ENCODE assay signal across 15 cellular contexts in genomic region chr6:24926192-24926591, GRCh38. TPM values are rescaled to one million over a fixed set of nuclear protein-coding genes. Genes with fewer than 3 reads are reported as not detected.
A peak's percentile ranks its signal among the peaks of the same experiment; 100 is the strongest.
DNase-seq lines count a peak whose midpoint lies in the region; ATAC-seq, FAIRE-seq and TF ChIP-seq lines count a peak whose summit lies in the region.
"Had no signal": no experiment of that assay in that cellular context is flagged by ENCODE, and none has a peak within 500 bp of the region (broad histone marks: within the 10 kb centered on the region; RNA-seq: fewer than 3 reads in every experiment).

No MANE protein-coding gene starts in this region.

- peak; percentile 8 for FAIRE-seq in GM19239 (lab: Jason Lieb, UNC)

- no peak overlapping the region for H3K27ac ChIP-seq in ovary
- H3K27ac ChIP-seq: neural progenitor cell, tibial artery had no signal

- H3K4me1 ChIP-seq in mononuclear cell (ENCODE audit: insufficient read depth, low read length) (peaks cover 94% of the 10 kb centered on the region), ovary (ENCODE audit: insufficient read depth) (no peaks in the 10 kb centered on the region)

- TF ChIP-seq EP300 in ovary (IDR thresholded peaks at IDR 0.05): no peak

- peaks cover 95% of the 10 kb centered on the region for H3K4me1 Mint-ChIP-seq in activated B cell treated with CpG ODN at 0.5 μM for 24 hours

- H3K36me3 Mint-ChIP-seq in activated B cell treated with CpG ODN at 0.5 μM for 24 hours (ENCODE audit: low read depth): peaks cover 71% of the 10 kb centered on the region

- H3K4me3 Mint-ChIP-seq in activated B cell treated with CpG ODN at 0.5 μM for 24 hours: peak overlapping the region; percentile 55
- H3K4me3 Mint-ChIP-seq: neural progenitor cell had no signal

- peak; percentile 50 for DNase-seq in NCI-H146 (lab: John Stamatoyannopoulos, UW)
- DNase-seq in NCI-H146 treated with DMSO at 0.1 percent for 48 hours (lab: John Stamatoyannopoulos, UW; ENCODE audit: unreplicated experiment): no peak
- no peak for DNase-seq in GM19239 (ENCODE audit: insufficient read length, low spot score)
- no peak for DNase-seq in activated B cell treated with CpG ODN at 0.5 μM for 24 hours
- DNase-seq in C1 segment of cervical spinal cord (lab: John Stamatoyannopoulos, UW): no peak
- DNase-seq in ovary: no peak
- DNase-seq: activated CD4-positive, alpha-beta T cell treated with anti-CD3 and anti-CD28 coated beads for 4 hours; amygdala; NCI-H1092 treated with DMSO at 0.1 percent for 48 hours; tibial artery had no signal

- CTCF ChIA-PET in activated B cell treated with CpG ODN at 0.5 μM for 24 hours (lab: Charles Lee): interaction anchor here (0.6 to 1.6 kb wide), 4 partner anchors 15 to 156 kb away, joined by 3 to 6 read pairs (median 4); no protein-coding TSS in a partner anchor

- no peaks in the 10 kb centered on the region for H3K36me3 ChIP-seq in ovary
- H3K36me3 ChIP-seq: HAP-1, neural progenitor cell, tibial artery had no signal

- POLR2A ChIA-PET in activated B cell treated with CpG ODN at 0.5 μM for 24 hours (lab: Charles Lee): interaction anchor here (0.7 to 2.4 kb wide), 3 partner anchors 15 to 144 kb away, joined by 3 to 33 read pairs (median 3); no protein-coding TSS in a partner anchor

- H3K4me3 ChIP-seq in mononuclear cell (ENCODE audit: low read length): peak overlapping the region; percentile 6
- no peak overlapping the region for H3K4me3 ChIP-seq in ovary
- H3K4me3 ChIP-seq: HAP-1, neural progenitor cell, tibial artery had no signal

- H3K9me3 Mint-ChIP-seq in activated B cell treated with CpG ODN at 0.5 μM for 24 hours: peaks cover 5% of the 10 kb centered on the region

- WGBS in ovary, 3 donors: 33 to 54% (median 50%) methylated on average over 3 of the region's 3 CpGs

- TF ChIP-seq POLR2A in ovary (IDR thresholded peaks at IDR 0.05): no peak

- intact Hi-C loops in activated B cell treated with CpG ODN at 0.5 μM for 24 hours (cut with micrococcal nuclease): no loop called here
- intact Hi-C loops in ovary (cut with DNase I): no loop called here

- TF ChIP-seq CTCF in activated B cell treated with CpG ODN at 0.5 μM for 24 hours (IDR thresholded peaks at IDR 0.05) (no peak), ovary (IDR thresholded peaks at IDR 0.05) (no peak)

- H3K9me3 ChIP-seq in mononuclear cell (ENCODE audit: low read depth, low read length) (no peaks in the 10 kb centered on the region), ovary (no peaks in the 10 kb centered on the region)
- H3K9me3 ChIP-seq: HAP-1, tibial artery had no signal

- H3K27me3 ChIP-seq in mononuclear cell (ENCODE audit: insufficient read depth, low read length) (no peaks in the 10 kb centered on the region), ovary (no peaks in the 10 kb centered on the region)
- H3K27me3 ChIP-seq: neural progenitor cell had no signal

- ATAC-seq in activated B cell treated with CpG ODN at 0.5 μM for 24 hours (ENCODE audit: low read depth): no peak
- ATAC-seq in GM19455 (IDR thresholded peaks at IDR 0.05; ENCODE audit: unreplicated experiment): no peak

- no peaks in the 10 kb centered on the region for H3K27me3 Mint-ChIP-seq in activated B cell treated with CpG ODN at 0.5 μM for 24 hours

- peak overlapping the region; percentile 83 for H3K27ac Mint-ChIP-seq in activated B cell treated with CpG ODN at 0.5 μM for 24 hours
- H3K27ac Mint-ChIP-seq: neural progenitor cell had no signal

RNA-seq across cellular contexts. Expression of gene RIPOR2, which starts 9.6 kb away (rescaled TPM):
- total RNA-seq in activated B cell treated with CpG ODN at 0.5 μM for 24 hours (260 and 302 TPM in 2 replicates), mononuclear cell (128 TPM), ovary (10 to 100 TPM in 1 of 7 donors, 1 to 10 TPM in 6; 1.1 to 14.4 (median 4.5) TPM)
- 1 to 10 TPM; 3.6 to 8.1 TPM for polyA plus RNA-seq in ovary
- total RNA-seq: A172 had no signal
